ENCODE assay signal across 9 cellular contexts in the genomic region with DNA sequence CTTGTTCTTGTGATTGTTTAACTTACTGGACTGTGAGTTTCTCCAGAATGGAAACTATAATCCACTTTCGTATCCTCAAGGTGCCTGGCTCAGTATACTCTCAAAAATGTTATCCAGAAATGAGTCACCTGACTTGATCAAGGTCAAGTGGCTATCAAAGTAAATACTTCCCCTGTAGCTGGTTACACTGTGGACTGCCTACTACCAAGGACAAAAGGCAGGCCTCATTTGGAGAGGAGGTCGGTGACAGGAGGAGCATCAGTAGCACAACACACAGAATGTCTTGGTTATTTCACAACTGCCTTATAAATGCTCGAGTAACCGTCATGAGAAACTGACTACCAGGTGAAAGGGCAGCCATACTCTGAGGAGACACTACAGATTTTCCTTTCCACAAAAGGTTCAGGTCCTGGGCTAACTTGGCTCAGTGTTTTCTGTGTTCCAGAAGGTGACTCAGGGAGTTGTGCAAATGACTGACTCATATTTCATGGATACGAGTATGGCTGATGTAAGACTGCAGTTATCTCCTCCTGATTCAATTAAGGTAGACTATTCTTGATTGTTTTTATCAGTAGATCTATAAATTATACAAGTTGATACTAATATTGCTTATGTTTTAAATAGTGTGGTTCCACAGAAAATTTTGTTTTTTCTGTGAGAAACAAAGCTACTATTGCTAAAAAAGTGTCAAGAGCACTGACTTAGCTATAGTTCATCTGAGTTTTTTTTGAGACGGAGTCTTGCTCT. TPM values are rescaled to one million over a fixed set of nuclear protein-coding genes. Genes with fewer than 3 reads are reported as not detected.
DNase-seq lines count a peak whose midpoint lies in the region; ATAC-seq and TF ChIP-seq lines count a peak whose summit lies in the region.
"Had no signal": no experiment of that assay in that cellular context is flagged by ENCODE, and none has a peak within 500 bp of the region (broad histone marks: within the 10 kb centered on the region; RNA-seq: fewer than 3 reads in every experiment).

No MANE protein-coding gene starts in this region.

- intact Hi-C loops in A673 (cut with micrococcal nuclease; ENCODE audit: unreplicated experiment): no loop called here
- intact Hi-C loops in left lung (cut with DNase I): no loop called here

- DNase-seq in A673 (ENCODE audit: low spot score): peak; percentile 47
- peak; percentile 38 for DNase-seq in HFF-Myc (ENCODE audit: extremely low read depth, low read depth)
- DNase-seq in amniotic epithelial cell (ENCODE audit: low read depth): peak; percentile 96
- no peak for DNase-seq in left lung
- no peak for DNase-seq in iPS-NIHi11 (ENCODE audit: low spot score)
- DNase-seq in activated gamma-delta T cell (lab: John Stamatoyannopoulos, UW): no peak
- DNase-seq in NCI-H146 (lab: John Stamatoyannopoulos, UW): no peak
- no peak for DNase-seq in GM19240 (ENCODE audit: insufficient read length, low spot score)
- DNase-seq: stimulated activated naive CD8-positive, alpha-beta T cell treated with anti-CD3 and anti-CD28 coated beads, Interleukin-15, Interleukin-2, amounts not matched to agents 100 U/mL and 50 U/mL, for 24 hours had no signal

- POLR2A ChIA-PET in A673 (lab: Charles Lee; ENCODE audit: low non-redundant PET): no interaction called here

- no peaks in the 10 kb centered on the region for H3K9me3 ChIP-seq in A673 (ENCODE audit: low read depth, low read length, poor library complexity, severe bottlenecking)
- H3K9me3 ChIP-seq in left lung: no peaks in the 10 kb centered on the region

- peak; percentile 64 for ATAC-seq in left lung
- ATAC-seq: stimulated activated naive CD8-positive, alpha-beta T cell treated with anti-CD3 and anti-CD28 coated beads, Interleukin-15, Interleukin-2, amounts not matched to agents 100 U/mL and 50 U/mL, for 24 hours had no signal

- TF ChIP-seq CTCF in A673 (conservative IDR thresholded peaks at IDR 0.05; ENCODE audit: low read depth, low read length) (no peak), HFF-Myc (IDR thresholded peaks at IDR 0.05; ENCODE audit: low read depth, low read length, missing control alignments) (no peak), left lung (IDR thresholded peaks at IDR 0.05) (no peak)

- H3K27ac ChIP-seq in A673 (ENCODE audit: low read depth, low read length, poor library complexity, severe bottlenecking) (peak overlapping the region; percentile 50), left lung (peak overlapping the region; percentile 51 to 66)

- H3K27me3 ChIP-seq in A673 (replicated peaks; ENCODE audit: insufficient read depth, low read depth, low read length, poor library complexity) (no peaks in the 10 kb centered on the region), left lung (no peaks in the 10 kb centered on the region)

- peaks cover 4% of the 10 kb centered on the region for H3K36me3 ChIP-seq in A673 (ENCODE audit: insufficient read depth, low read length, poor library complexity, severe bottlenecking)
- no peaks in the 10 kb centered on the region for H3K36me3 ChIP-seq in left lung

- CTCF ChIA-PET in A673 (lab: Charles Lee): interaction anchor here (0.7 kb wide), 1 partner anchor 69 kb away, joined by 4 read pairs; no protein-coding TSS in a partner anchor

- H3K4me3 ChIP-seq in A673 (ENCODE audit: low read depth, low read length, poor library complexity, severe bottlenecking) (no peak overlapping the region), HFF-Myc (replicated peaks; ENCODE audit: low read depth, low read length) (no peak overlapping the region), left lung (no peak overlapping the region)

- no TSS peak for BruUV-seq in A673 (replicated peaks; lab: Mats Ljungman, UMichigan)

- peaks cover 31% of the 10 kb centered on the region for H3K4me1 ChIP-seq in A673 (ENCODE audit: insufficient read depth, low read length, poor library complexity, severe bottlenecking)
- H3K4me1 ChIP-seq in left lung: peaks cover 11 to 37% of the 10 kb centered on the region in 2 donors

RNA-seq across cellular contexts. Expression of a gene that starts 4.2 kb away (rescaled TPM):
- total RNA-seq in A673 (2021) (84.8 and 85.8 TPM in 2 replicates), left lung (10 to 100 TPM; 60.9 to 68.1 TPM)

Comparison
In these comparisons a context has a peak if more than half of its experiments do, and no peak if none do; other contexts are left out.
1. DNase-seq: peak in A673 (single experiment), HFF-Myc (single experiment) and amniotic epithelial cell (single experiment); none in left lung (0 of 2), iPS-NIHi11 (single experiment), activated gamma-delta T cell (single experiment), NCI-H146 (single experiment) and GM19240 (single experiment).